7 cellular contexts compared by ENCODE assay signal in genomic region chr5:176195487-176196207, GRCh38. TPM values are rescaled to one million over a fixed set of nuclear protein-coding genes. Genes with fewer than 3 reads are reported as not detected.
DNase-seq lines count a peak whose midpoint lies in the region; ATAC-seq, FAIRE-seq and TF ChIP-seq lines count a peak whose summit lies in the region.
"Not testable (repeated sequence)": the region's sequence is repeated elsewhere in the genome, so short reads cannot be mapped to it uniquely, and the experiment has no call there.

No MANE protein-coding gene starts in this region.

- H4K8ac ChIP-seq in IMR-90 (ENCODE audit: low read depth in 2 of 2, low read length in 2 of 2) = not testable (repeated sequence)

- not testable (repeated sequence) for H3K4me2 ChIP-seq in DND-41 (ENCODE audit: insufficient read depth, low read length); IMR-90 (ENCODE audit: low read depth, low read length)

- H2BK120ac ChIP-seq in IMR-90 (ENCODE audit: low read depth, low read length) = not testable (repeated sequence)

- H3K79me1 ChIP-seq in IMR-90 (ENCODE audit: low read depth in 1 of 2, low read length in 2 of 2) = not testable (repeated sequence)

- H3K27ac Mint-ChIP-seq in T-helper 1 cell treated with Interleukin-12 subunit alpha and Interleukin-12 subunit beta and Interleukin-4 antibody, amounts not matched to agents 30 μg/mL and 1 μg/mL, for 36 hours; activated T-helper 17 cell treated with anti-CD3 and anti-CD28 coated beads, Interleukin-2, amount 50 U/mL, for 72 hours; stimulated activated effector memory CD8-positive, alpha-beta T cell treated with anti-CD3 and anti-CD28 coated beads, Interleukin-12 subunit alpha, Interleukin-12 subunit beta, amount 100 ng/mL, for 72 hours: not testable (repeated sequence)

- not testable (repeated sequence) for H4K20me1 ChIP-seq in DND-41 (ENCODE audit: insufficient read depth, low read length); IMR-90 (ENCODE audit: insufficient read depth, low read length)

- H2AK9ac ChIP-seq in IMR-90 (replicated peaks; ENCODE audit: low read depth, low read length, poor library complexity) = not testable (repeated sequence)

- TF ChIP-seq CTCF in DND-41 (IDR thresholded peaks at IDR 0.05; ENCODE audit: borderline replicate concordance, extremely low read depth, low read length, poor library complexity, severe bottlenecking); IMR-90 (conservative IDR thresholded peaks at IDR 0.05; ENCODE audit: low read depth, low read length); bronchial epithelial cell (IDR thresholded peaks at IDR 0.05; ENCODE audit: insufficient read depth, low read length, severe bottlenecking): not testable (repeated sequence)

- peak; percentile 62 for ATAC-seq in DND-41 (ENCODE audit: insufficient read depth, low read depth)
- peak; percentile 30 for ATAC-seq in IMR-90 (ENCODE audit: low read depth)
- ATAC-seq in activated T-helper 17 cell treated with anti-CD3 and anti-CD28 coated beads, Interleukin-2, amount 50 U/mL, for 72 hours (replicated peaks) = peak; percentile 14
- peak; percentile 17 for ATAC-seq in stimulated activated effector memory CD8-positive, alpha-beta T cell treated with anti-CD3 and anti-CD28 coated beads, Interleukin-12 subunit alpha, Interleukin-12 subunit beta, amount 100 ng/mL, for 72 hours

- H3K27ac ChIP-seq in DND-41 (ENCODE audit: low read length); IMR-90 (ENCODE audit: insufficient read depth, low read length): not testable (repeated sequence)

- peak; percentile 80 for FAIRE-seq in bronchial epithelial cell (lab: Jason Lieb, UNC)

- H3K9me3 Mint-ChIP-seq in T-helper 1 cell treated with Interleukin-12 subunit alpha and Interleukin-12 subunit beta and Interleukin-4 antibody, amounts not matched to agents 30 μg/mL and 1 μg/mL, for 36 hours; activated T-helper 17 cell treated with anti-CD3 and anti-CD28 coated beads, Interleukin-2, amount 50 U/mL, for 72 hours; stimulated activated effector memory CD8-positive, alpha-beta T cell treated with anti-CD3 and anti-CD28 coated beads, Interleukin-12 subunit alpha, Interleukin-12 subunit beta, amount 100 ng/mL, for 72 hours: not testable (repeated sequence)

- not testable (repeated sequence) for H3K4me3 ChIP-seq in DND-41 (ENCODE audit: low read depth in 1 of 2, low read length in 2 of 2); IMR-90 (ENCODE audit: insufficient read depth, low read depth, low read length); bronchial epithelial cell (ENCODE audit: low read depth, low read length)

- H2AFZ ChIP-seq in DND-41 (ENCODE audit: low read depth, low read length); IMR-90 (replicated peaks; ENCODE audit: low read length, poor library complexity): not testable (repeated sequence)

- H3K9me3 ChIP-seq in DND-41 (ENCODE audit: insufficient read depth, low read length, severe bottlenecking); IMR-90 (ENCODE audit: control insufficient read depth, insufficient read depth, low read length): not testable (repeated sequence)

- not testable (repeated sequence) for H2BK5ac ChIP-seq in IMR-90 (ENCODE audit: low read depth, low read length, poor library complexity, severe bottlenecking)

- H3K4me3 Mint-ChIP-seq in T-helper 1 cell treated with Interleukin-12 subunit alpha and Interleukin-12 subunit beta and Interleukin-4 antibody, amounts not matched to agents 30 μg/mL and 1 μg/mL, for 36 hours = peak overlapping the region; percentile 21
- H3K4me3 Mint-ChIP-seq in activated T-helper 17 cell treated with anti-CD3 and anti-CD28 coated beads, Interleukin-2, amount 50 U/mL, for 72 hours = peak overlapping the region; percentile 38
- not testable (repeated sequence) for H3K4me3 Mint-ChIP-seq in stimulated activated effector memory CD8-positive, alpha-beta T cell treated with anti-CD3 and anti-CD28 coated beads, Interleukin-12 subunit alpha, Interleukin-12 subunit beta, amount 100 ng/mL, for 72 hours

- intact Hi-C loops in IMR-90 (cut with micrococcal nuclease) = not testable (repeated sequence)

- not testable (repeated sequence) for H3K4me1 Mint-ChIP-seq in T-helper 1 cell treated with Interleukin-12 subunit alpha and Interleukin-12 subunit beta and Interleukin-4 antibody, amounts not matched to agents 30 μg/mL and 1 μg/mL, for 36 hours (ENCODE audit: low read depth); activated T-helper 17 cell treated with anti-CD3 and anti-CD28 coated beads, Interleukin-2, amount 50 U/mL, for 72 hours; stimulated activated effector memory CD8-positive, alpha-beta T cell treated with anti-CD3 and anti-CD28 coated beads, Interleukin-12 subunit alpha, Interleukin-12 subunit beta, amount 100 ng/mL, for 72 hours

- DNase-seq in DND-41 = peak; percentile 20
- DNase-seq in IMR-90; bronchial epithelial cell (ENCODE audit: low read depth); stimulated activated effector memory CD8-positive, alpha-beta T cell treated with anti-CD3 and anti-CD28 coated beads, Interleukin-12 subunit alpha, Interleukin-12 subunit beta, amount 100 ng/mL, for 72 hours (ENCODE audit: low spot score in 2 of 2): not testable (repeated sequence)
- DNase-seq in islet precursor cell = peak; percentile 4

- in situ Hi-C loops in IMR-90 (cut with MboI; ENCODE audit: low sequenced_read_pairs) = not testable (repeated sequence)

- WGBS in IMR-90 (ENCODE audit: extremely low coverage in 2 of 2, insufficient read length in 1 of 2), 2 experiments = no CpG with 5 or more reads among the region's 8 CpGs

- not testable (repeated sequence) for H3K27me3 ChIP-seq in DND-41 (ENCODE audit: insufficient read depth, low read length, poor library complexity); IMR-90 (ENCODE audit: control insufficient read depth, insufficient read depth, low read length); bronchial epithelial cell (ENCODE audit: control insufficient read depth, insufficient read depth, low read length)

- not testable (repeated sequence) for TF ChIP-seq POLR2A in IMR-90 (IDR thresholded peaks at IDR 0.05; ENCODE audit: low read depth, low read length)

- not testable (repeated sequence) for H3K23ac ChIP-seq in IMR-90 (ENCODE audit: low read depth, low read length)

- H3K14ac ChIP-seq in IMR-90 (replicated peaks; ENCODE audit: low read depth, low read length) = not testable (repeated sequence)

- H3K18ac ChIP-seq in IMR-90 (ENCODE audit: low read depth, low read length) = not testable (repeated sequence)

- not testable (repeated sequence) for H3K9me1 ChIP-seq in IMR-90 (ENCODE audit: insufficient read depth, low read length)

- H3K4ac ChIP-seq in IMR-90 (ENCODE audit: low read depth, low read length) = not testable (repeated sequence)

- not testable (repeated sequence) for TF ChIP-seq RAD21 in IMR-90 (IDR thresholded peaks at IDR 0.05; ENCODE audit: low read length)

- not testable (repeated sequence) for H3K56ac ChIP-seq in IMR-90 (ENCODE audit: extremely low read depth, insufficient read depth, low read length)

- H3K36me3 ChIP-seq in DND-41 (ENCODE audit: insufficient read depth, low read length); IMR-90 (ENCODE audit: control insufficient read depth, insufficient read depth, low read length); bronchial epithelial cell (ENCODE audit: control insufficient read depth, insufficient read depth, low read length): not testable (repeated sequence)

- not testable (repeated sequence) for H4K5ac ChIP-seq in IMR-90 (ENCODE audit: low read depth, low read length)

- POLR2A ChIA-PET in IMR-90 (lab: Charles Lee; ENCODE audit: unreplicated experiment) = not testable (repeated sequence)

- not testable (repeated sequence) for H3K36me3 Mint-ChIP-seq in T-helper 1 cell treated with Interleukin-12 subunit alpha and Interleukin-12 subunit beta and Interleukin-4 antibody, amounts not matched to agents 30 μg/mL and 1 μg/mL, for 36 hours (ENCODE audit: low read depth); activated T-helper 17 cell treated with anti-CD3 and anti-CD28 coated beads, Interleukin-2, amount 50 U/mL, for 72 hours (ENCODE audit: low read depth); stimulated activated effector memory CD8-positive, alpha-beta T cell treated with anti-CD3 and anti-CD28 coated beads, Interleukin-12 subunit alpha, Interleukin-12 subunit beta, amount 100 ng/mL, for 72 hours

- CTCF ChIA-PET in IMR-90 (lab: Yijun Ruan, JAX) = not testable (repeated sequence)

- not testable (repeated sequence) for H3K4me1 ChIP-seq in DND-41 (ENCODE audit: insufficient read depth, low read length); IMR-90 (ENCODE audit: control insufficient read depth, insufficient read depth, low read length)

- not testable (repeated sequence) for H3K79me2 ChIP-seq in DND-41 (ENCODE audit: insufficient read depth, low read length)

- dilution Hi-C loops in IMR-90 (cut with HindIII; ENCODE audit: low sequenced_read_pairs, unreplicated experiment) = not testable (repeated sequence)

- peaks cover 27% of the 10 kb centered on the region for H3K27me3 Mint-ChIP-seq in T-helper 1 cell treated with Interleukin-12 subunit alpha and Interleukin-12 subunit beta and Interleukin-4 antibody, amounts not matched to agents 30 μg/mL and 1 μg/mL, for 36 hours (ENCODE audit: low read depth)
- peaks cover 12% of the 10 kb centered on the region for H3K27me3 Mint-ChIP-seq in activated T-helper 17 cell treated with anti-CD3 and anti-CD28 coated beads, Interleukin-2, amount 50 U/mL, for 72 hours

- not testable (repeated sequence) for H2BK15ac ChIP-seq in IMR-90 (ENCODE audit: low read depth, low read length)

- not testable (repeated sequence) for H2AK5ac ChIP-seq in IMR-90 (ENCODE audit: low read depth, low read length)

- not testable (repeated sequence) for H3K9ac ChIP-seq in DND-41 (ENCODE audit: low read depth, low read length); IMR-90 (ENCODE audit: low read depth, low read length)

- BruUV-seq in IMR-90 (replicated peaks; lab: Mats Ljungman, UMichigan) = not testable (repeated sequence)

- H4K91ac ChIP-seq in IMR-90 (ENCODE audit: insufficient read depth, low read depth, low read length) = not testable (repeated sequence)

- H2BK20ac ChIP-seq in IMR-90 (ENCODE audit: low read depth, low read length) = not testable (repeated sequence)

RNA-seq across cellular contexts. Expression of gene SIMC1, which starts 42.6 kb away (rescaled TPM):
- total RNA-seq in IMR-90 (2012; rRNA removed) (6.9 and 8.2 TPM in 2 replicates), bronchial epithelial cell (1.3 and 2.4 TPM in 2 replicates)
- polyA plus RNA-seq in IMR-90 (2012; rRNA removed) = 11.7 and 13.4 TPM in 2 replicates
- 6.1 and 6.7 TPM in 2 replicates for polyA plus RNA-seq in IMR-90 (2012; cell fraction: cytosol; rRNA removed)
- 7.9 and 15.3 TPM in 2 replicates for polyA plus RNA-seq in IMR-90 (2012; cell fraction: nucleus; rRNA removed; ENCODE audit: low replicate concordance)
- total RNA-seq in activated T-helper 17 cell treated with anti-CD3 and anti-CD28 coated beads, Interleukin-2, amount 50 U/mL, for 72 hours = 10 to 100 TPM; 17.9 to 28.5 TPM
